In the genomic region with DNA sequence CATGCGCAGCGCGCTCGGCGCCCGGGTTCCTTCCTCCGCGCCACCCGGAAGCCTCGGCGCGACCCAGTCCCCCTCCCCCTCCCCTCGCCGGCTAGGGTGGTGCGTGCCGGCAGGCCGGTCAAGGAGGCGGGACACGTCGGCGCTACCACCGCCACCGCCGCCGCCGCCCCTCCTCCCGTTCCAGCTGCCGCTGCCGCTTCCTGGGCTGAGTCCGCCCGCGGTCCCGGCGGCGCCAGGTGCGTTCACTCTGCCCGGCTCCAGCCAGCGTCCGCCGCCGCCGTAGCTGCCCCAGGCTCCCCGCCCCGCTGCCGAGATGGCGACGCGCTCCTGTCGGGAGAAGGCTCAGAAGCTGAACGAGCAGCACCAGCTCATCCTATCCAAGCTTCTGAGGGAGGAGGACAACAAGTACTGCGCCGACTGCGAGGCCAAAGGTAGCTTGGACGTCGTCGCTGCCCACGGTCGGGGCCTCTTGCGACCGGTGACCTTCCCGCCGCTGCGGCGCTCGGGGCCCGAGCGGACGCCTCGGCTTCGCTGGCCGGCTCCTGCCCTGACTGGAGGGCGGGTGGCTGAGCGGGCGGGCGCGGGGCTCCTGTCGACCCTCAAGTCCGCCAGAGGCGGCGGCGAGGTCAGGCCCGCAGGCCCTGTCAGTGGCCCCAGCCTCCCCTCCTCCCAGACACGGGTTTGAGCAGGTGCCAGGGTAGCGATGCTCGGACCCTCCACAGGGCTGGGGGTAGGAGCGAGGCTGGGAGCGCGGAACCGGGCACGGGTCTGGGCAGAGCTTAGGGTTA, we compare ENCODE assay signal across 8 cellular contexts. TPM values are rescaled to one million over a fixed set of nuclear protein-coding genes. Genes with fewer than 3 reads are reported as not detected.
DNase-seq lines count a peak whose midpoint lies in the region; ATAC-seq and TF ChIP-seq lines count a peak whose summit lies in the region.

Gene SMAP1, plus strand, starts transcription at position 173 of the 788 bp plus-strand sequence. Its CDS starts 141 bp downstream, at position 314.

- no peaks in the 10 kb centered on the region for H3K9me3 ChIP-seq in Loucy (ENCODE audit: insufficient read depth, low read depth, low read length)
- no peaks in the 10 kb centered on the region for H3K9me3 ChIP-seq in neural cell (ENCODE audit: low read length)

- peak; percentile 54 for TF ChIP-seq EP300 in neural cell (conservative IDR thresholded peaks at IDR 0.05; ENCODE audit: poor library complexity, severe bottlenecking)

- peaks cover 60% of the 10 kb centered on the region for H3K4me1 Mint-ChIP-seq in stimulated activated naive CD8-positive, alpha-beta T cell treated with anti-CD3 and anti-CD28 coated beads, Interleukin-15, amount 100 ng/mL, for 72 hours

- H3K4me1 ChIP-seq in Loucy (ENCODE audit: insufficient read depth, low read length, poor library complexity, severe bottlenecking): peaks cover 46% of the 10 kb centered on the region

- H3K9me2 ChIP-seq in Loucy (replicated peaks; ENCODE audit: low read depth, low read length) (no peaks in the 10 kb centered on the region; the same call in 1 of the 2 replicates), neural cell (ENCODE audit: insufficient read depth, low read length) (no peaks in the 10 kb centered on the region)

- H3K27me3 Mint-ChIP-seq in stimulated activated naive CD8-positive, alpha-beta T cell treated with anti-CD3 and anti-CD28 coated beads, Interleukin-15, amount 100 ng/mL, for 72 hours: no peaks in the 10 kb centered on the region

- H3K79me2 ChIP-seq in Loucy (ENCODE audit: insufficient read depth, low read length): peaks cover 46% of the 10 kb centered on the region
- H3K79me2 ChIP-seq in neural cell (replicated peaks; ENCODE audit: insufficient read depth, low read length): peaks cover 40% of the 10 kb centered on the region

- peaks cover 35% of the 10 kb centered on the region for H4K20me1 ChIP-seq in Loucy (ENCODE audit: insufficient read depth, low read length, poor library complexity, severe bottlenecking)
- no peaks in the 10 kb centered on the region for H4K20me1 ChIP-seq in neural cell (ENCODE audit: insufficient read depth)

- H3K27ac Mint-ChIP-seq in stimulated activated naive CD8-positive, alpha-beta T cell treated with anti-CD3 and anti-CD28 coated beads, Interleukin-15, amount 100 ng/mL, for 72 hours: peak within 1 kb of the TSS; percentile 94 to 97

- peak within 1 kb of the TSS; percentile 96 for H2AFZ ChIP-seq in Loucy (ENCODE audit: low read length)
- peak within 1 kb of the TSS; percentile 100 for H2AFZ ChIP-seq in neural cell (ENCODE audit: low read depth, low read length)

- no peaks in the 10 kb centered on the region for H3F3A ChIP-seq in Loucy (ENCODE audit: low read depth)
- no peaks in the 10 kb centered on the region for H3F3A ChIP-seq in neural cell (ENCODE audit: insufficient read depth, low read length, poor library complexity, severe bottlenecking)

- H3K27me3 ChIP-seq in H7 (ENCODE audit: control insufficient read depth, insufficient read depth, low read length) (no peaks in the 10 kb centered on the region), Loucy (ENCODE audit: insufficient read depth, low read length, poor library complexity, severe bottlenecking) (peaks cover 32% of the 10 kb centered on the region), neural cell (ENCODE audit: insufficient read depth, low read depth, low read length) (peaks cover 3% of the 10 kb centered on the region)

- no peaks in the 10 kb centered on the region for H3K36me3 ChIP-seq in H7 (replicated peaks; ENCODE audit: control insufficient read depth, insufficient read depth, low read length)
- H3K36me3 ChIP-seq in Loucy (ENCODE audit: insufficient read depth, low read length): no peaks in the 10 kb centered on the region
- H3K36me3 ChIP-seq in neural cell (ENCODE audit: insufficient read depth, low read length): no peaks in the 10 kb centered on the region

- H3K4me3 ChIP-seq in H7 (ENCODE audit: insufficient read depth, low read depth, low read length) (peak within 1 kb of the TSS; percentile 94), Loucy (ENCODE audit: low read length, poor library complexity, severe bottlenecking) (peak within 1 kb of the TSS; percentile 76), neural cell (ENCODE audit: low read length) (peak within 1 kb of the TSS; percentile 93)

- peak within 1 kb of the TSS; percentile 86 for H3K27ac ChIP-seq in neural cell (ENCODE audit: low read length)

- H3K4me3 Mint-ChIP-seq in stimulated activated naive CD8-positive, alpha-beta T cell treated with anti-CD3 and anti-CD28 coated beads, Interleukin-15, amount 100 ng/mL, for 72 hours: peak within 1 kb of the TSS; percentile 87 to 96

- H3K4me2 ChIP-seq in Loucy (ENCODE audit: low read depth, low read length, poor library complexity, severe bottlenecking): peak within 1 kb of the TSS; percentile 99
- peak within 1 kb of the TSS; percentile 84 for H3K4me2 ChIP-seq in neural cell (ENCODE audit: low read length)

- peak within 1 kb of the TSS; percentile 71 for H3K9ac ChIP-seq in Loucy (ENCODE audit: low read depth, low read length, poor library complexity, severe bottlenecking)
- peak within 1 kb of the TSS; percentile 84 for H3K9ac ChIP-seq in neural cell (ENCODE audit: low read length)

- no peaks in the 10 kb centered on the region for H3K9me3 Mint-ChIP-seq in stimulated activated naive CD8-positive, alpha-beta T cell treated with anti-CD3 and anti-CD28 coated beads, Interleukin-15, amount 100 ng/mL, for 72 hours

- TF ChIP-seq CTCF in Loucy (conservative IDR thresholded peaks at IDR 0.05; ENCODE audit: low read length) (no peak), neural cell (IDR thresholded peaks at IDR 0.05; ENCODE audit: poor library complexity, severe bottlenecking) (peak; percentile 39)

- DNase-seq in G401 (ENCODE audit: low spot score) (peak; percentile 89), H7 (peak; percentile 97), SHP77 (lab: John Stamatoyannopoulos, UW) (peak; percentile 87 to 91), activated gamma-delta T cell (lab: John Stamatoyannopoulos, UW) (peak; percentile 86), fibroblast of the conjunctiva (ENCODE audit: low read depth) (peak; percentile 85)
- DNase-seq in stimulated activated naive CD8-positive, alpha-beta T cell treated with anti-CD3 and anti-CD28 coated beads, Interleukin-15, amount 100 ng/mL, for 72 hours: peak; percentile 93 to 95

- peak; percentile 96 for ATAC-seq in stimulated activated naive CD8-positive, alpha-beta T cell treated with anti-CD3 and anti-CD28 coated beads, Interleukin-15, amount 100 ng/mL, for 72 hours

- TF ChIP-seq RAD21 in neural cell (conservative IDR thresholded peaks at IDR 0.05): no peak

- in situ Hi-C loops in G401 (cut with HindIII; ENCODE audit: low sequenced_read_pairs): no loop called here

TF ChIP-seq in neural cell, 6 proteins besides CTCF, POLR2A, EP300 and RAD21:
- peak; percentile 62 for TF ChIP-seq MXI1 (conservative IDR thresholded peaks at IDR 0.05; ENCODE audit: poor library complexity, severe bottlenecking)
- TF ChIP-seq POLR2AphosphoS5 (IDR thresholded peaks at IDR 0.05): peak; percentile 79
- peak; percentile 29 for TF ChIP-seq SMC3 (conservative IDR thresholded peaks at IDR 0.05; ENCODE audit: poor library complexity)
- TF ChIP-seq, protein P1, sequence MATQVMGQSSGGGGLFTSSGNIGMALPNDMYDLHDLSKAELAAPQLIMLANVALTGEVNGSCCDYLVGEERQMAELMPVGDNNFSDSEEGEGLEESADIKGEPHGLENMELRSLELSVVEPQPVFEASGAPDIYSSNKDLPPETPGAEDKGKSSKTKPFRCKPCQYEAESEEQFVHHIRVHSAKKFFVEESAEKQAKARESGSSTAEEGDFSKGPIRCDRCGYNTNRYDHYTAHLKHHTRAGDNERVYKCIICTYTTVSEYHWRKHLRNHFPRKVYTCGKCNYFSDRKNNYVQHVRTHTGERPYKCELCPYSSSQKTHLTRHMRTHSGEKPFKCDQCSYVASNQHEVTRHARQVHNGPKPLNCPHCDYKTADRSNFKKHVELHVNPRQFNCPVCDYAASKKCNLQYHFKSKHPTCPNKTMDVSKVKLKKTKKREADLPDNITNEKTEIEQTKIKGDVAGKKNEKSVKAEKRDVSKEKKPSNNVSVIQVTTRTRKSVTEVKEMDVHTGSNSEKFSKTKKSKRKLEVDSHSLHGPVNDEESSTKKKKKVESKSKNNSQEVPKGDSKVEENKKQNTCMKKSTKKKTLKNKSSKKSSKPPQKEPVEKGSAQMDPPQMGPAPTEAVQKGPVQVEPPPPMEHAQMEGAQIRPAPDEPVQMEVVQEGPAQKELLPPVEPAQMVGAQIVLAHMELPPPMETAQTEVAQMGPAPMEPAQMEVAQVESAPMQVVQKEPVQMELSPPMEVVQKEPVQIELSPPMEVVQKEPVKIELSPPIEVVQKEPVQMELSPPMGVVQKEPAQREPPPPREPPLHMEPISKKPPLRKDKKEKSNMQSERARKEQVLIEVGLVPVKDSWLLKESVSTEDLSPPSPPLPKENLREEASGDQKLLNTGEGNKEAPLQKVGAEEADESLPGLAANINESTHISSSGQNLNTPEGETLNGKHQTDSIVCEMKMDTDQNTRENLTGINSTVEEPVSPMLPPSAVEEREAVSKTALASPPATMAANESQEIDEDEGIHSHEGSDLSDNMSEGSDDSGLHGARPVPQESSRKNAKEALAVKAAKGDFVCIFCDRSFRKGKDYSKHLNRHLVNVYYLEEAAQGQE (IDR thresholded peaks at IDR 0.05; ENCODE audit: borderline replicate concordance): no peak
- TF ChIP-seq TAF1 (IDR thresholded peaks at IDR 0.05; ENCODE audit: low read depth): peak; percentile 76
- TF ChIP-seq EZH2 (IDR thresholded peaks at IDR 0.05; ENCODE audit: borderline replicate concordance, insufficient read depth, low read length, poor library complexity, severe bottlenecking): no peak

RNA-seq across cellular contexts. Expression of gene SMAP1, which starts in this region (rescaled TPM):
- 34.7 and 46.7 TPM in 2 replicates for total RNA-seq in G401 (2014; rRNA removed; shearing (Covaris generic))
- 25.5 and 39.5 TPM in 2 replicates for total RNA-seq in H7 (2014; rRNA removed; shearing (Covaris generic))
- 43.6 and 43.7 TPM in 2 replicates for polyA plus RNA-seq in neural cell
- polyA minus RNA-seq in neural cell: 64.5 and 66.6 TPM in 2 replicates

Comparison
In these comparisons a context has a peak if more than half of its experiments do, and no peak if none do; other contexts are left out.
1. Peak in every context shown above with its lines: DNase-seq, ATAC-seq, H3K4me3 ChIP-seq and H3K27ac ChIP-seq.